Comparison of ENCODE assay signal across 9 cellular contexts in genomic region chr19:4744451-4745170, GRCh38. TPM values are rescaled to one million over a fixed set of nuclear protein-coding genes. Genes with fewer than 3 reads are reported as not detected.
DNase-seq lines count a peak whose midpoint lies in the region; ATAC-seq and TF ChIP-seq lines count a peak whose summit lies in the region.
"Had no signal": no experiment of that assay in that cellular context is flagged by ENCODE, and none has a peak within 500 bp of the region (broad histone marks: within the 10 kb centered on the region; RNA-seq: fewer than 3 reads in every experiment).

No MANE protein-coding gene starts in this region.

- H3K27ac ChIP-seq in RWPE1 (peak overlapping the region; percentile 83), rectal smooth muscle tissue (ENCODE audit: low read depth, low read length) (peak overlapping the region; percentile 43)

- DNase-seq in EL = peak; percentile 85
- peak; percentile 74 for DNase-seq in RWPE1 (ENCODE audit: low spot score)
- DNase-seq in fibroblast of the aortic adventitia (ENCODE audit: low read depth) = peak; percentile 95
- no peak for DNase-seq in activated naive CD4-positive, alpha-beta T cell treated with anti-CD3 and anti-CD28 coated beads, Interleukin-2, amount 50 U/mL, for 72 hours (ENCODE audit: low spot score in 2 of 2)
- DNase-seq in DMS153 (lab: John Stamatoyannopoulos, UW) = no peak
- no peak for DNase-seq in NCI-H510A treated with DMSO at 0.1 percent for 48 hours (lab: John Stamatoyannopoulos, UW)
- no peak for DNase-seq in SHP77 treated with DMSO at 0.1 percent for 48 hours (lab: John Stamatoyannopoulos, UW)
- DNase-seq: effector CD8-positive, alpha-beta T cell had no signal

- peaks cover 0 to 6% of the 10 kb centered on the region in 2 donors for H3K36me3 Mint-ChIP-seq in activated naive CD4-positive, alpha-beta T cell treated with anti-CD3 and anti-CD28 coated beads, Interleukin-2, amount 50 U/mL, for 72 hours

- H3K27ac Mint-ChIP-seq in activated naive CD4-positive, alpha-beta T cell treated with anti-CD3 and anti-CD28 coated beads, Interleukin-2, amount 50 U/mL, for 72 hours = no peak overlapping the region

- H3K4me1 ChIP-seq in rectal smooth muscle tissue (ENCODE audit: control insufficient read depth, insufficient read depth, low read length) = peaks cover 7% of the 10 kb centered on the region

- no peak for TF ChIP-seq CTCF in RWPE1 (conservative IDR thresholded peaks at IDR 0.05; ENCODE audit: low read depth)
- no peak for TF ChIP-seq CTCF in fibroblast of the aortic adventitia (IDR thresholded peaks at IDR 0.05; ENCODE audit: insufficient read depth, low read length)

- no peak overlapping the region for H3K4me3 ChIP-seq in fibroblast of the aortic adventitia (ENCODE audit: low read depth, low read length)
- H3K4me3 ChIP-seq in rectal smooth muscle tissue (ENCODE audit: low read length) = no peak overlapping the region

- no peaks in the 10 kb centered on the region for H3K27me3 ChIP-seq in rectal smooth muscle tissue (ENCODE audit: control insufficient read depth, insufficient read depth, low read length)

- POLR2A ChIA-PET in RWPE1 (lab: Yijun Ruan, JAX; ENCODE audit: low non-redundant PET) = no interaction called here

- ATAC-seq in activated naive CD4-positive, alpha-beta T cell treated with anti-CD3 and anti-CD28 coated beads, Interleukin-2, amount 50 U/mL, for 72 hours = no peak

- H3K36me3 ChIP-seq in rectal smooth muscle tissue (ENCODE audit: control insufficient read depth, insufficient read depth, low read length) = no peaks in the 10 kb centered on the region

- H3K9me3 Mint-ChIP-seq in activated naive CD4-positive, alpha-beta T cell treated with anti-CD3 and anti-CD28 coated beads, Interleukin-2, amount 50 U/mL, for 72 hours = no peaks in the 10 kb centered on the region

- CTCF ChIA-PET in RWPE1 (lab: Yijun Ruan, JAX) = interaction anchor here (0.6 to 1.5 kb wide), 2 partner anchors 8 to 46 kb away, joined by 3 to 4 read pairs; no protein-coding TSS in a partner anchor

- H3K9ac ChIP-seq in rectal smooth muscle tissue (ENCODE audit: low read length) = no peak overlapping the region

RNA-seq across cellular contexts. Expression of gene DPP9, which starts 21.0 kb away (rescaled TPM):
- 53.1 and 70.9 TPM in 2 replicates for total RNA-seq in fibroblast of the aortic adventitia (ENCODE audit: low replicate concordance)
- 10 to 100 TPM; 55.2 to 59.0 TPM for total RNA-seq in activated naive CD4-positive, alpha-beta T cell treated with anti-CD3 and anti-CD28 coated beads, Interleukin-2, amount 50 U/mL, for 72 hours

RNA-seq across cellular contexts. Expression of gene FEM1A, which starts 46.9 kb away (rescaled TPM):
- total RNA-seq in fibroblast of the aortic adventitia (ENCODE audit: low replicate concordance) = 5.8 and 8.8 TPM in 2 replicates
- 10 to 100 TPM in 1 of 2 donors, 1 to 10 TPM in 1; 9.3 to 11.4 TPM for total RNA-seq in activated naive CD4-positive, alpha-beta T cell treated with anti-CD3 and anti-CD28 coated beads, Interleukin-2, amount 50 U/mL, for 72 hours

Comparison
In these comparisons a context has a peak if more than half of its experiments do, and no peak if none do; other contexts are left out.
1. DNase-seq: peak in EL (single experiment), RWPE1 (single experiment) and fibroblast of the aortic adventitia (single experiment); none in activated naive CD4-positive, alpha-beta T cell treated with anti-CD3 and anti-CD28 coated beads, Interleukin-2, amount 50 U/mL, for 72 hours (0 of 2), DMS153 (single experiment), NCI-H510A treated with DMSO at 0.1 percent for 48 hours (single experiment) and SHP77 treated with DMSO at 0.1 percent for 48 hours (single experiment).